In the genomic region with DNA sequence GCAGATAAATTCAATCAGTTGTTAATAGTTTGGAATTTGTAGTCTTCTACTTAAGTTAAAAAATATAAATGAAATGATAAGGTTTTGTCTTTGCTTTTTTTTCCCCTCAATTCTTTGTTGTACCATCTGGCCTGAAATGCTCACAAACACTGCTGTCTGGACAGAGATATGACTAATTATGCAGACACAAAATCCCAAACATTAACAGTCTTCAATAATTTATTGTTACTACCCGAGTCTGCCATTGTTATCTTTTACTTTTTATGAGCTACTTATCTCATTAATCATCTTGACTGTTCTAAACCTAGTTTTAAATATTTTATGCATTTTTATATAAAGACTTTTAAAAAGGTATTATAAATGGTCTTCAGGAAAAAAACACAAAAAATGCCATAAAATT, we compare ENCODE assay signal across 23 cellular contexts.
A peak's percentile ranks its signal among the peaks of the same experiment; 100 is the strongest.
DNase-seq lines count a peak whose midpoint lies in the region; ATAC-seq, FAIRE-seq and TF ChIP-seq lines count a peak whose summit lies in the region.
"Had no signal": no experiment of that assay in that cellular context is flagged by ENCODE, and none has a peak within 500 bp of the region (broad histone marks: within the 10 kb centered on the region; RNA-seq: fewer than 3 reads in every experiment).

No MANE protein-coding gene starts in this region.

- H3K27me3 ChIP-seq in SK-N-SH (ENCODE audit: insufficient read depth) (no peaks in the 10 kb centered on the region), foreskin keratinocyte (no peaks in the 10 kb centered on the region), smooth muscle cell (ENCODE audit: low read depth) (no peaks in the 10 kb centered on the region)

- H3K4me1 ChIP-seq in SK-N-SH (ENCODE audit: control insufficient read depth in 1 of 2, insufficient read depth in 2 of 2, low read depth in 1 of 2, low read length in 1 of 2): peaks cover 0 to 8% of the 10 kb centered on the region in 2 experiments; a peak in 2 of 4 replicates
- no peaks in the 10 kb centered on the region for H3K4me1 ChIP-seq in foreskin keratinocyte
- no peaks in the 10 kb centered on the region for H3K4me1 ChIP-seq in smooth muscle cell (ENCODE audit: low read depth)

- H3K27ac ChIP-seq in SK-N-SH (ENCODE audit: low read depth in 2 of 2, low read length in 1 of 2): peak overlapping the region in 1 of 2 experiments; percentile 60; a peak in 1 of 4 replicates
- no peak overlapping the region for H3K27ac ChIP-seq in foreskin keratinocyte
- no peak overlapping the region for H3K27ac ChIP-seq in smooth muscle cell (ENCODE audit: low read depth)
- H3K27ac ChIP-seq: 22Rv1, C4-2B, HL-60 had no signal

- TF ChIP-seq CTCF in SK-N-SH (IDR thresholded peaks at IDR 0.05) (no peak), foreskin keratinocyte (conservative IDR thresholded peaks at IDR 0.05) (no peak), smooth muscle cell (IDR thresholded peaks at IDR 0.05; ENCODE audit: borderline replicate concordance, insufficient read depth, poor library complexity, severe bottlenecking) (no peak)

- CTCF ChIA-PET in SK-N-SH (lab: Yijun Ruan, JAX): no interaction called here

- POLR2A ChIA-PET in SK-N-SH (lab: Yijun Ruan, JAX): no interaction called here

- H3K9me2 ChIP-seq in SK-N-SH: no peaks in the 10 kb centered on the region

- DNase-seq in DMS 273 (lab: John Stamatoyannopoulos, UW; ENCODE audit: unreplicated experiment): peak; percentile 45
- DNase-seq in DMS 273 treated with DMSO at 0.1 percent for 48 hours (lab: John Stamatoyannopoulos, UW): no peak
- no peak for DNase-seq in SK-N-SH
- DNase-seq in foreskin keratinocyte: no peak
- DNase-seq in smooth muscle cell (lab: John Stamatoyannopoulos, UW; ENCODE audit: unreplicated experiment): no peak
- DNase-seq in 8988T: no peak
- DNase-seq in GM19239 (ENCODE audit: insufficient read length, low spot score): no peak
- DNase-seq: AML-193, EL, NCI-H1092, NCI-H1436 treated with DMSO at 0.1 percent for 48 hours, NCI-H1930, NCI-H2227 treated with DMSO at 0.1 percent for 48 hours, NCI-H524, NCI-H82 had no signal

- H3K36me3 ChIP-seq in SK-N-SH (replicated peaks in 1 of 2; ENCODE audit: control insufficient read depth in 1 of 2, insufficient read depth in 2 of 2, low read length in 1 of 2): no peaks in the 10 kb centered on the region
- no peaks in the 10 kb centered on the region for H3K36me3 ChIP-seq in smooth muscle cell (ENCODE audit: low read depth)

- TF ChIP-seq EP300 in SK-N-SH (IDR thresholded peaks at IDR 0.05; ENCODE audit: borderline replicate concordance in 1 of 2, low read depth in 1 of 2, low read length in 1 of 2): peak in 1 of 2 experiments; percentile 85; a peak in 2 of 4 replicates

- ATAC-seq in foreskin keratinocyte (peak; percentile 37), GM21529 (IDR thresholded peaks at IDR 0.05; ENCODE audit: unreplicated experiment) (no peak)
- ATAC-seq: HepG2, K562, Right ventricle myocardium inferior had no signal

- H3F3A ChIP-seq in SK-N-SH (replicated peaks; ENCODE audit: insufficient read depth): no peaks in the 10 kb centered on the region
- no peaks in the 10 kb centered on the region for H3F3A ChIP-seq in smooth muscle cell (ENCODE audit: low read depth)

- no peak for TF ChIP-seq RAD21 in SK-N-SH (IDR thresholded peaks at IDR 0.05; ENCODE audit: low read length)

- H4K20me1 ChIP-seq in SK-N-SH (ENCODE audit: insufficient read depth) (no peaks in the 10 kb centered on the region), smooth muscle cell (ENCODE audit: low read depth) (no peaks in the 10 kb centered on the region)

- 5% methylated on average over 1 of the region's 1 CpG for WGBS in SK-N-SH (ENCODE audit: low lambda C conversion rate)
- 10% methylated on average over 1 of the region's 1 CpG for WGBS in smooth muscle cell (ENCODE audit: low lambda C conversion rate)

- H2AFZ ChIP-seq in SK-N-SH (ENCODE audit: low read depth) (no peak overlapping the region), smooth muscle cell (ENCODE audit: low read depth) (no peak overlapping the region)

- H3K79me2 ChIP-seq in SK-N-SH (ENCODE audit: insufficient read depth): no peaks in the 10 kb centered on the region
- H3K79me2 ChIP-seq in smooth muscle cell (ENCODE audit: low read depth): no peaks in the 10 kb centered on the region

- no peak for FAIRE-seq in GM19239 (lab: Jason Lieb, UNC)
- FAIRE-seq: H1, HepG2, K562 had no signal

- no peak overlapping the region for H3K9ac ChIP-seq in SK-N-SH
- H3K9ac ChIP-seq in smooth muscle cell (ENCODE audit: low read depth): no peak overlapping the region

- H3K4me2 ChIP-seq in SK-N-SH: no peak overlapping the region
- peak overlapping the region; percentile 23 for H3K4me2 ChIP-seq in smooth muscle cell

- H3K9me3 ChIP-seq in SK-N-SH: no peaks in the 10 kb centered on the region
- no peaks in the 10 kb centered on the region for H3K9me3 ChIP-seq in smooth muscle cell (replicated peaks; ENCODE audit: low read depth)

- no peak overlapping the region for H3K4me3 ChIP-seq in SK-N-SH (ENCODE audit: low read depth in 2 of 2, low read length in 1 of 2)
- H3K4me3 ChIP-seq in smooth muscle cell: no peak overlapping the region
- H3K4me3 ChIP-seq: K562 had no signal

TF ChIP-seq in SK-N-SH, 30 proteins besides CTCF, POLR2A, EP300 and RAD21:
- TF ChIP-seq NFIC (IDR thresholded peaks at IDR 0.05; ENCODE audit: borderline replicate concordance): no peak
- peak; percentile 43 for TF ChIP-seq GATA2 (CRISPR knock-in tag; IDR thresholded peaks at IDR 0.05)
- TF ChIP-seq RCOR1 (IDR thresholded peaks at IDR 0.05; ENCODE audit: low read length): peak; percentile 63; the same call in 1 of the 2 replicates
TF ChIP-seq in SK-N-SH: peak in this region for 2.
